ENCODE assay signal across 10 cellular contexts in the genomic region with DNA sequence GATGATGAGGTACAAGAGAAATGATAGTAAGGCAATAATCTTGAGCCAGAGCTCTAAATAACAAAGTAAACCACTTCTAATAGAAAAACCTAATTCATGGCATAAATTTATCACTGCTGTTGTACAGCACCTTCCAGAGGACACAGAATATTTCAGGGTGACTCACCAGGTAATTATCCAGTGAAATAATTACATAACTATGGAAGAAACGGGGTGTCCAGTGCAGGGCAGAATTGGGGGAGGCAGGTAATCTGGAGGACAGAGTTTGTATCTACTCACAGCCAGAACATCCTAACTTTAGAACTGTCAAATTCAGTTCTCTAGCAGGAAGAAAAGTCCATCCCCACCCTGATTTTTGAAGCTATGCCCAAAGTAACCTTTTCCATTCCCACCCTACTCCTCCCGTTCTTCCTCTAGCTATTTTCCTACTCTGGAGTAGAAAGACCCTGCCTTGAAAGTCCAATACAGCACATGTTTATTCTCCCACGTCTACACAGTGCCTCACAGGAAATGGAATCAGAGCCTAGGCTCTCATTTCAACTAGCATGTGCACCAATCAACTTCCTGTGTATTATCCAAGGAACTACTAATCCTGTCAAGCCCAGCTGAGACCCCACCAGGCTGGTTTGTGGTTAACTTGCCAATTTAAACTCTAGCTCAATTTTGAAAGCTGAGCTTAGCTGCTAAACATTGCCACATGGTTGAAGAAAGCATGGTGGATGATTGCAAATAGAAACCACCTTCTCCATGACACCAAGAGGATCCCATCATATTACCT.
DNase-seq lines count a peak whose midpoint lies in the region; ATAC-seq and TF ChIP-seq lines count a peak whose summit lies in the region.
"Had no signal": no experiment of that assay in that cellular context is flagged by ENCODE, and none has a peak within 500 bp of the region (broad histone marks: within the 10 kb centered on the region; RNA-seq: fewer than 3 reads in every experiment).

No MANE protein-coding gene starts in this region.

- DNase-seq in AG08395 (ENCODE audit: low spot score), result peak; percentile 52
- peak; percentile 37 for DNase-seq in Jurkat, Clone E6-1 (ENCODE audit: low read depth, low spot score)
- peak; percentile 23 for DNase-seq in T1000 (lab: John Stamatoyannopoulos, UW)
- peak; percentile 75 for DNase-seq in glomerular endothelial cell (ENCODE audit: extremely low read depth, low read depth, low spot score)
- no peak for DNase-seq in suprapubic skin (ENCODE audit: low spot score in 2 of 2)
- DNase-seq in NCI-H146 (lab: John Stamatoyannopoulos, UW), result no peak
- DNase-seq in cerebellar nuclear complex (lab: John Stamatoyannopoulos, UW), result no peak
- DNase-seq: activated T-cell treated with anti-CD3 and anti-CD28 coated beads, Interleukin-2, amount 50 U/mL, for 24 hours; NCI-H1092 had no signal

- no peak overlapping the region for H3K4me3 ChIP-seq in Jurkat, Clone E6-1 (ENCODE audit: low read length)
- no peak overlapping the region for H3K4me3 ChIP-seq in suprapubic skin

- TF ChIP-seq POLR2A in suprapubic skin (IDR thresholded peaks at IDR 0.05), result no peak

- H3K4me1 ChIP-seq in suprapubic skin, result peaks cover 44% of the 10 kb centered on the region

- H3K27me3 ChIP-seq in suprapubic skin, result no peaks in the 10 kb centered on the region

- no peak for TF ChIP-seq EP300 in suprapubic skin (IDR thresholded peaks at IDR 0.05)

- no peak overlapping the region for H3K27ac ChIP-seq in suprapubic skin

- H3K9me3 ChIP-seq in suprapubic skin, result no peaks in the 10 kb centered on the region

- no peak for ATAC-seq in HG03135 (IDR thresholded peaks at IDR 0.05; ENCODE audit: unreplicated experiment)

- no peak for TF ChIP-seq CTCF in suprapubic skin (IDR thresholded peaks at IDR 0.05)

- 31% methylated on average over 3 of the region's 3 CpGs for WGBS in suprapubic skin

- no peaks in the 10 kb centered on the region for H3K36me3 ChIP-seq in suprapubic skin

Comparison
In these comparisons a context has a peak if more than half of its experiments do, and no peak if none do; other contexts are left out.
1. DNase-seq: peak in AG08395 (single experiment), Jurkat, Clone E6-1 (single experiment), T1000 (single experiment) and glomerular endothelial cell (single experiment); none in suprapubic skin (0 of 2), NCI-H146 (single experiment) and cerebellar nuclear complex (0 of 2).